Comparison of ENCODE assay signal across 28 cellular contexts in the genomic region with DNA sequence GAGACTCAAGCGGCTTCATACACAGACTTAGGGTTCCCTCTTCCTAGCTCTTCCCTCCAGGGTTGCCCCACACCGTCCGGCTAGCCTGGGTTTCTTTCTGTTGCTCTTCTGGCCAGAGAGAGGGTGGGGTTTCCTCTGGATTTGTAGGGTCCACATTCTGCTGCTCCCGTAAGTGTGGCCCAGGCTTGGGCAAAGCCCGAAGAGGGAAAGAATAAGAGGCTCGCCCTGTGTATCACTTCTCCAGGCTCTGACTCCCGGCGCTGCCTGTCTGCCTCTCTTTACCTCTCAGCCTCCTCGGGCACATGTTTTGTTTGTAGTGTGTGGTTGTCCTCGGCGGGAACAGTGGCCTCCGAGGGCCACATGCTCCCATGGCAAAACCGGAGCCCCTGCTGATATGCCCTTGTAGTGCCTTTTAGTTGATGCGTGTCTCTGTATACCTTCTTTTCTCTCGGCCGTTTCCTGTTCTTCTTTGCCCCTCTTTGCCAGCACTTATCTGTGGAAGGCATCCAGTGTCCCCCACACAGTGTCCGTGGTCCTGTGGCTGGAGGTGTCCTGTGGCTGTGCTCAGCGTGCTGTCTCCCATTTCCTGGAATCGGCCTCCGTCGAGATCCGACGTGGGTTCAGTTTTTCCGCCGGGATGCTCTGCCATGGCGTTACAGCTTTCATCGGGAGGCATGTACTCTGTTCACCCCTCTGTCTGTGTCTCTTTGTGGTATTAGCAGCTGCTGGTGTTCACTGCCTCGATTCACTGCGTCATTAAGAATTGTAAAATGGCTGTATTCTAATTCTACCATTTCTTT.
DNase-seq lines count a peak whose midpoint lies in the region; ATAC-seq and TF ChIP-seq lines count a peak whose summit lies in the region.
"Had no signal": no experiment of that assay in that cellular context is flagged by ENCODE, and none has a peak within 500 bp of the region (broad histone marks: within the 10 kb centered on the region; RNA-seq: fewer than 3 reads in every experiment).

No MANE protein-coding gene starts in this region.

- no peak for TF ChIP-seq POLR2A in esophagus squamous epithelium (IDR thresholded peaks at IDR 0.05)

- H3K36me3 ChIP-seq in left ventricle myocardium inferior (no peaks in the 10 kb centered on the region), right atrium auricular region (no peaks in the 10 kb centered on the region), esophagus squamous epithelium (no peaks in the 10 kb centered on the region), BE2C (no peaks in the 10 kb centered on the region)
- H3K36me3 ChIP-seq: gastrocnemius medialis, MG63, prostate gland, tibial nerve had no signal

- TF ChIP-seq CTCF in left ventricle myocardium inferior (IDR thresholded peaks at IDR 0.05; ENCODE audit: borderline replicate concordance) = no peak
- no peak for TF ChIP-seq CTCF in right atrium auricular region (IDR thresholded peaks at IDR 0.05)
- TF ChIP-seq CTCF in esophagus squamous epithelium (IDR thresholded peaks at IDR 0.05) = no peak
- TF ChIP-seq CTCF in BE2C (IDR thresholded peaks at IDR 0.05; ENCODE audit: low read depth, low read length) = no peak

- ATAC-seq in esophagus mucosa = no peak
- ATAC-seq: activated T-cell treated with anti-CD3 and anti-CD28 coated beads, Interleukin-2, amount 50 U/mL, for 72 hours; gastrocnemius medialis; K562; SK-N-SH treated with all-trans-retinoic acid at 6 μM for 48 hours; stimulated activated memory B cell treated with anti-CD40 and anti-IgM and Interleukin-4, amounts not matched to agents 10 μg/mL and 1 μg/mL and 100 μg/mL, for 72 hours had no signal

- H3K27ac ChIP-seq in left ventricle myocardium inferior (replicated peaks) (no peak overlapping the region), right atrium auricular region (no peak overlapping the region), esophagus squamous epithelium (peak overlapping the region in 3 of 4 donors; percentile 49 to 67 (median 62))
- H3K27ac ChIP-seq: gastrocnemius medialis, prostate gland, tibial nerve had no signal

- H3K4me3 ChIP-seq in left ventricle myocardium inferior (no peak overlapping the region), right atrium auricular region (no peak overlapping the region), esophagus squamous epithelium (no peak overlapping the region), BE2C (ENCODE audit: low read depth, low read length) (no peak overlapping the region)
- H3K4me3 ChIP-seq: gastrocnemius medialis, K562, lung, MG63, prostate gland, tibial nerve had no signal

- H3K27me3 ChIP-seq in left ventricle myocardium inferior (ENCODE audit: low read depth) (no peaks in the 10 kb centered on the region), right atrium auricular region (no peaks in the 10 kb centered on the region), esophagus squamous epithelium (no peaks in the 10 kb centered on the region), BE2C (no peaks in the 10 kb centered on the region)
- H3K27me3 ChIP-seq: gastrocnemius medialis, MG63, tibial nerve had no signal

- intact Hi-C loops in left ventricle myocardium inferior (cut with micrococcal nuclease) = no loop called here
- intact Hi-C loops in esophagus squamous epithelium (cut with DNase I) = no loop called here
- intact Hi-C loops in posterior vena cava (cut with DNase I) = loop anchor here in 1 of 2 donors (10.0 kb wide), 1 partner anchor 406 kb away; no protein-coding TSS in a partner anchor

- no peaks in the 10 kb centered on the region for H3K9me3 ChIP-seq in left ventricle myocardium inferior (replicated peaks)
- no peaks in the 10 kb centered on the region for H3K9me3 ChIP-seq in right atrium auricular region
- no peaks in the 10 kb centered on the region for H3K9me3 ChIP-seq in esophagus squamous epithelium
- no peaks in the 10 kb centered on the region for H3K9me3 ChIP-seq in BE2C
- H3K9me3 ChIP-seq: gastrocnemius medialis, MG63, prostate gland, tibial nerve had no signal

- DNase-seq in left ventricle myocardium inferior = peak; percentile 12
- DNase-seq in right atrium auricular region (ENCODE audit: low spot score) = no peak
- DNase-seq in esophagus squamous epithelium (lab: John Stamatoyannopoulos, UW) = no peak
- peak; percentile 66 for DNase-seq in posterior vena cava (ENCODE audit: low spot score)
- no peak for DNase-seq in NCI-H2227 treated with DMSO at 0.1 percent for 48 hours (lab: John Stamatoyannopoulos, UW)
- DNase-seq in NCI-H226 = no peak
- DNase-seq in BE2C = no peak
- DNase-seq: activated CD4-positive, alpha-beta T cell treated with anti-CD3 and anti-CD28 coated beads, Interleukin-2, amount 10 ng/mL, durations not matched to agents 24 days and 14 days; activated naive CD4-positive, alpha-beta T cell treated with anti-CD3 and anti-CD28 coated beads, Interleukin-2, amount 10 ng/mL, durations not matched to agents 7 days and 5 days; activated T-cell treated with anti-CD3 and anti-CD28 coated beads, Interleukin-2, amount 50 U/mL, for 72 hours; COR-L47; DMS79 treated with DMSO at 0.1 percent for 48 hours; erythroblast; gastrocnemius medialis; kidney; MG63; NCI-H1417; NCI-H2081; NCI-H774; small intestine; stimulated activated CD4-positive, alpha-beta T cell treated with anti-CD3 and anti-CD28 coated beads, Interleukin-4, amount 100 ng/mL, for 1 hour had no signal

- H3K4me1 ChIP-seq in left ventricle myocardium inferior (peaks cover 44% of the 10 kb centered on the region), right atrium auricular region (peaks cover 0 to 22% of the 10 kb centered on the region in 2 donors), esophagus squamous epithelium (peaks cover 5 to 51% (median 16%) of the 10 kb centered on the region in 3 donors), BE2C (no peaks in the 10 kb centered on the region)
- H3K4me1 ChIP-seq: prostate gland had no signal

- WGBS in esophagus squamous epithelium, 2 donors = 84 to 91% methylated on average over 26 to 28 of the region's 29 CpGs

Comparison
In these comparisons a context has a peak if more than half of its experiments do, and no peak if none do; other contexts are left out.
1. DNase-seq: peak in left ventricle myocardium inferior (single experiment) and posterior vena cava (single experiment); none in right atrium auricular region (single experiment), esophagus squamous epithelium (single experiment), NCI-H2227 treated with DMSO at 0.1 percent for 48 hours (single experiment), NCI-H226 (single experiment) and BE2C (single experiment).
2. H3K27ac ChIP-seq: peak in esophagus squamous epithelium (3 of 4); none in left ventricle myocardium inferior (single experiment) and right atrium auricular region (0 of 2).